ENCODE assay signal across 13 cellular contexts in the genomic region with DNA sequence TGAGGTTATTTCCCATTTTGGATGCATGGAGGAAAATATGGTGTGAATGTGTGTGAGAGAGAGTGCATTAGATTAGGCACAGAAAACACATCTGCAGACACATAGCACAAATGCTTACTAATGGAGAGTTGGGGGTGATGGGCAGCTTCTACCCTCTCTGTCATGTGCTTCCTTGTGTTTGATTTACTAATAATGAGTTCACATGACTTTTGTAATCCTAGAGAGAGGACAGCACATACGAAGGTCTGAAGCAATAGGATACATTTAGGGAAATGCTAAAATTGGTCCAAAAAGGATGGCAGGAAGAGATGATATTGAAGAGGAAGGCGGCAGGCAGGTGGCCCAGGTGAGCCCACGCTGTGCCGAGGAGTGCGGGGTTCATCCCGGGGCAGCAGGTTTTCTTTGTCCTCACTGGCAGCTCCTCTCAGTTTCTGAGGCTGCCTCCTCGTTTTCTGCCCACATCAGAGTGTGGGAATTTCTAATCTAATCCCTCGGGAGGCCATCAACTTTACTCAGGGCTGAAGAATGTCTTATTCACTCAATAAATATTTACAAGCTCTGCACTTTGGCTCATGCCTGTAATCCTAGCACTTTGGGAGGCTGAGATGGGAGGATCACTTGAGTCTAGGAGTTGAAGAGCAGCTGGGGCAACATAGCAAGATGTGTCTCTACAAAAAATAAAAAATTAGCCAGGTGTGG. TPM values are rescaled to one million over a fixed set of nuclear protein-coding genes. Genes with fewer than 3 reads are reported as not detected.
DNase-seq lines count a peak whose midpoint lies in the region; ATAC-seq lines count a peak whose summit lies in the region.
"Had no signal": no experiment of that assay in that cellular context is flagged by ENCODE, and none has a peak within 500 bp of the region (broad histone marks: within the 10 kb centered on the region; RNA-seq: fewer than 3 reads in every experiment).

No MANE protein-coding gene starts in this region.

- DNase-seq in AG08395 (ENCODE audit: low spot score): peak; percentile 72
- DNase-seq in HS-5 (ENCODE audit: low read depth): peak; percentile 78
- DNase-seq in amniotic epithelial cell (ENCODE audit: low read depth): peak; percentile 91
- peak; percentile 29 for DNase-seq in kidney glomerular epithelial cell (lab: John Stamatoyannopoulos, UW)
- no peak for DNase-seq in activated T-helper 2 cell treated with anti-CD3 and anti-CD28 coated beads, Interferon-gamma antibody, Interleukin-2, Interleukin-4, amounts not matched to agents 10 μg/mL and 5 μg/mL and 100 μg/mL, durations not matched to agents 14 hours and 24 hours and 36 hours (ENCODE audit: low spot score)
- DNase-seq in T-helper 9 cell: no peak
- no peak for DNase-seq in NK-92 (lab: John Stamatoyannopoulos, UW; ENCODE audit: unreplicated experiment)
- DNase-seq: activated B cell treated with CpG ODN at 0.5 μM for 24 hours; activated T-cell treated with anti-CD3 and anti-CD28 coated beads, Interleukin-2, amount 50 U/mL, for 4 hours; caudate nucleus; NCI-H1436; stimulated activated CD4-positive, alpha-beta T cell treated with anti-CD3 and anti-CD28 coated beads, Interleukin-4, amount 100 ng/mL, for 4 hours had no signal

- no peak for ATAC-seq in esophagus mucosa
- ATAC-seq: activated T-cell treated with anti-CD3 and anti-CD28 coated beads, Interleukin-2, amount 50 U/mL, for 4 hours had no signal

- H3K36me3 Mint-ChIP-seq in activated T-helper 2 cell treated with anti-CD3 and anti-CD28 coated beads, Interferon-gamma antibody, Interleukin-2, Interleukin-4, amounts not matched to agents 10 μg/mL and 5 μg/mL and 100 μg/mL, durations not matched to agents 14 hours and 24 hours and 36 hours (ENCODE audit: low read depth): no peaks in the 10 kb centered on the region

- H3K9me3 Mint-ChIP-seq in activated T-helper 2 cell treated with anti-CD3 and anti-CD28 coated beads, Interferon-gamma antibody, Interleukin-2, Interleukin-4, amounts not matched to agents 10 μg/mL and 5 μg/mL and 100 μg/mL, durations not matched to agents 14 hours and 24 hours and 36 hours: no peaks in the 10 kb centered on the region
- H3K9me3 Mint-ChIP-seq: activated B cell treated with CpG ODN at 0.5 μM for 24 hours; activated T-cell treated with anti-CD3 and anti-CD28 coated beads, Interleukin-2, amount 50 U/mL, for 4 hours had no signal

- H3K4me1 Mint-ChIP-seq in activated T-helper 2 cell treated with anti-CD3 and anti-CD28 coated beads, Interferon-gamma antibody, Interleukin-2, Interleukin-4, amounts not matched to agents 10 μg/mL and 5 μg/mL and 100 μg/mL, durations not matched to agents 14 hours and 24 hours and 36 hours (ENCODE audit: low read depth): no peaks in the 10 kb centered on the region
- H3K4me1 Mint-ChIP-seq: activated B cell treated with CpG ODN at 0.5 μM for 24 hours had no signal

- no peak overlapping the region for H3K27ac Mint-ChIP-seq in activated T-helper 2 cell treated with anti-CD3 and anti-CD28 coated beads, Interferon-gamma antibody, Interleukin-2, Interleukin-4, amounts not matched to agents 10 μg/mL and 5 μg/mL and 100 μg/mL, durations not matched to agents 14 hours and 24 hours and 36 hours
- H3K27ac Mint-ChIP-seq: activated B cell treated with CpG ODN at 0.5 μM for 24 hours had no signal

- no peaks in the 10 kb centered on the region for H3K27me3 Mint-ChIP-seq in activated T-helper 2 cell treated with anti-CD3 and anti-CD28 coated beads, Interferon-gamma antibody, Interleukin-2, Interleukin-4, amounts not matched to agents 10 μg/mL and 5 μg/mL and 100 μg/mL, durations not matched to agents 14 hours and 24 hours and 36 hours (ENCODE audit: low read depth)

- no peak overlapping the region for H3K4me3 Mint-ChIP-seq in activated T-helper 2 cell treated with anti-CD3 and anti-CD28 coated beads, Interferon-gamma antibody, Interleukin-2, Interleukin-4, amounts not matched to agents 10 μg/mL and 5 μg/mL and 100 μg/mL, durations not matched to agents 14 hours and 24 hours and 36 hours (ENCODE audit: low read depth)
- H3K4me3 Mint-ChIP-seq: activated B cell treated with CpG ODN at 0.5 μM for 24 hours; activated T-cell treated with anti-CD3 and anti-CD28 coated beads, Interleukin-2, amount 50 U/mL, for 4 hours had no signal

- intact Hi-C loops in activated T-helper 2 cell treated with anti-CD3 and anti-CD28 coated beads, Interferon-gamma antibody, Interleukin-2, Interleukin-4, amounts not matched to agents 10 μg/mL and 5 μg/mL and 100 μg/mL, durations not matched to agents 14 hours and 24 hours and 36 hours (cut with micrococcal nuclease): no loop called here

RNA-seq across cellular contexts. Expression of a gene that starts 15.9 kb away (rescaled TPM):
- total RNA-seq in activated T-helper 2 cell treated with anti-CD3 and anti-CD28 coated beads, Interferon-gamma antibody, Interleukin-2, Interleukin-4, amounts not matched to agents 10 μg/mL and 5 μg/mL and 100 μg/mL, durations not matched to agents 14 hours and 24 hours and 36 hours: 5.8 TPM in 2 replicates
- 1.7 TPM for total RNA-seq in esophagus mucosa

Comparison
In these comparisons a context has a peak if more than half of its experiments do, and no peak if none do; other contexts are left out.
1. DNase-seq: peak in AG08395 (single experiment), HS-5 (single experiment), amniotic epithelial cell (single experiment) and kidney glomerular epithelial cell (single experiment); none in activated T-helper 2 cell treated with anti-CD3 and anti-CD28 coated beads, Interferon-gamma antibody, Interleukin-2, Interleukin-4, amounts not matched to agents 10 μg/mL and 5 μg/mL and 100 μg/mL, durations not matched to agents 14 hours and 24 hours and 36 hours (single experiment), T-helper 9 cell (single experiment) and NK-92 (single experiment).